12 cellular contexts compared by ENCODE assay signal in the genomic region with DNA sequence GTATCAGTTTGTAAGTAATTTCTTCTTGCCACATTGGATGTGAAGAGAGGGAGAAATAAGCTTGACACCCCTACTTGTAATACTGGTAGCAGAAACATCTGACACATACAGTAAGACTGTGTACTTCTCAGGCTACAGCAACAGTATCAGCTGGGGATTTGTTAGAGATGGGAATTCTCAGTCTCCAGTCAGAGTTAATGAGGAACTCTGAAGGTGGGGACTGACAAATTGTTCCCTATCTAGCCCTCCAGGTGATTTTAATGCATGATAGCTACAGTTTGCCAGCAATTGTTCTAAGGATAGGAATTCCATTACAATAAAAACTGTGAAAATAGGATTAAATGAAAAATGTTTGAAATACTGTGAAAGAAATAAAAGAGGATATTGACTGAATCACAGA.
A peak's percentile ranks its signal among the peaks of the same experiment; 100 is the strongest.
DNase-seq lines count a peak whose midpoint lies in the region; ATAC-seq and TF ChIP-seq lines count a peak whose summit lies in the region.
"Had no signal": no experiment of that assay in that cellular context is flagged by ENCODE, and none has a peak within 500 bp of the region (broad histone marks: within the 10 kb centered on the region; RNA-seq: fewer than 3 reads in every experiment).

No MANE protein-coding gene starts in this region.

- H3K4me1 Mint-ChIP-seq in endodermal cell (peaks cover 26% of the 10 kb centered on the region), Calu3 (ENCODE audit: low read depth, unreplicated experiment) (no peaks in the 10 kb centered on the region)
- H3K4me1 Mint-ChIP-seq: CD4-positive, alpha-beta memory T cell had no signal

- ATAC-seq in GM18858 (IDR thresholded peaks at IDR 0.05; ENCODE audit: unreplicated experiment), result no peak
- ATAC-seq: K562 had no signal

- H3K4me3 ChIP-seq in endodermal cell (ENCODE audit: low read length), result peak overlapping the region; percentile 7
- H3K4me3 ChIP-seq: K562 had no signal

- no peak overlapping the region for H3K27ac ChIP-seq in endodermal cell (ENCODE audit: low read depth, low read length)
- H3K27ac ChIP-seq: C4-2B had no signal

- H3K9me3 ChIP-seq in endodermal cell (ENCODE audit: control insufficient read depth, low read length), result no peaks in the 10 kb centered on the region
- H3K9me3 ChIP-seq: BE2C had no signal

- H3K36me3 Mint-ChIP-seq in endodermal cell (ENCODE audit: low read depth) (no peaks in the 10 kb centered on the region), Calu3 (ENCODE audit: insufficient read depth, unreplicated experiment) (no peaks in the 10 kb centered on the region)
- H3K36me3 Mint-ChIP-seq: CD4-positive, alpha-beta memory T cell had no signal

- H3K27me3 Mint-ChIP-seq in endodermal cell (ENCODE audit: insufficient read depth) (no peaks in the 10 kb centered on the region), Calu3 (ENCODE audit: unreplicated experiment) (no peaks in the 10 kb centered on the region)
- H3K27me3 Mint-ChIP-seq: CD4-positive, alpha-beta memory T cell had no signal

- no peak for TF ChIP-seq CTCF in endodermal cell (conservative IDR thresholded peaks at IDR 0.05)
- TF ChIP-seq CTCF in Calu3 (IDR thresholded peaks at IDR 0.05; ENCODE audit: unreplicated experiment), result no peak

- H3K4me3 Mint-ChIP-seq in endodermal cell (no peak overlapping the region), Calu3 (ENCODE audit: low read depth, unreplicated experiment) (no peak overlapping the region)
- H3K4me3 Mint-ChIP-seq: CD4-positive, alpha-beta memory T cell had no signal

- CTCF ChIA-PET in Calu3 (lab: Charles Lee), result no interaction called here

- H3K36me3 ChIP-seq in endodermal cell (ENCODE audit: control insufficient read depth, insufficient read depth, low read length), result no peaks in the 10 kb centered on the region
- H3K36me3 ChIP-seq: BE2C had no signal

- no peak overlapping the region for H3K9ac ChIP-seq in endodermal cell (ENCODE audit: extremely low read depth, low read length, poor library complexity, severe bottlenecking)

- H3K9me3 Mint-ChIP-seq in endodermal cell, result no peaks in the 10 kb centered on the region
- no peaks in the 10 kb centered on the region for H3K9me3 Mint-ChIP-seq in Calu3 (ENCODE audit: low read depth, unreplicated experiment)

- intact Hi-C loops in Calu3 (cut with micrococcal nuclease; ENCODE audit: unreplicated experiment), result loop anchor here (5.0 kb wide), 1 partner anchor 368 kb away; no protein-coding TSS in a partner anchor

- DNase-seq in G401 (ENCODE audit: low spot score) (peak; percentile 5), NCI-H82 (lab: John Stamatoyannopoulos, UW) (peak; percentile 51), endodermal cell (no peak), putamen (ENCODE audit: low spot score) (peak; percentile 6), Calu3 (no peak), NCI-H2107 treated with DMSO at 0.1 percent for 48 hours (lab: John Stamatoyannopoulos, UW; ENCODE audit: unreplicated experiment) (no peak)
- DNase-seq: BE2C; CD4-positive, alpha-beta memory T cell; GOT3 had no signal

- BruUV-seq in Calu3 (replicated peaks; lab: Mats Ljungman, UMichigan), result no TSS peak

- in situ Hi-C loops in G401 (cut with HindIII; ENCODE audit: low sequenced_read_pairs), result no loop called here

- H3K4me1 ChIP-seq in endodermal cell (ENCODE audit: control insufficient read depth, insufficient read depth, low read length), result peaks cover 9% of the 10 kb centered on the region
- H3K4me1 ChIP-seq: BE2C had no signal

- H3K27ac Mint-ChIP-seq in endodermal cell (no peak overlapping the region), Calu3 (ENCODE audit: unreplicated experiment) (no peak overlapping the region)
- H3K27ac Mint-ChIP-seq: CD4-positive, alpha-beta memory T cell had no signal

- H3K27me3 ChIP-seq in endodermal cell (ENCODE audit: control insufficient read depth, insufficient read depth, low read length, poor library complexity, severe bottlenecking), result no peaks in the 10 kb centered on the region
- H3K27me3 ChIP-seq: BE2C had no signal

Comparison
In these comparisons a context has a peak if more than half of its experiments do, and no peak if none do; other contexts are left out.
1. DNase-seq: peak in G401 (single experiment), NCI-H82 (single experiment) and putamen (single experiment); none in endodermal cell (single experiment), Calu3 (single experiment) and NCI-H2107 treated with DMSO at 0.1 percent for 48 hours (single experiment).